Comparison of ENCODE assay signal across 1 cellular context in the genomic region with DNA sequence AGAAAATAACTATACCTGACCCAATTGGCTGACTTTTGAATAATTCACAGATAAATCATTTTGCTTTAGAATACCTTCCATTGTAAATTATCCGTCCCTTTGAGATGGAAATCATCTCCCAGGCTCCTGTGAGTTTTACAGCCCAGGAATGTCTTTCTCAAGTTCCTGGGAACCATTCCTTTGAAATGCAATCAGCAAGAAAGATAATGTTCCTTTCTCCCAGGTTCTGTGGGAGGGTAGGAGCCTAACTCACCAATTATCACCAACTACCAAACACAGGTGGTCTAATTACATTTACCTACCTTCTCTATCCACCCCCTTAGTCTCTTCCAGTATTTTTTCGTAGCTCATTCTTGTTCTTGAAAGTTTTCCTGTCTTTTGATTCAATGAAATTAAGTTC.
TF ChIP-seq lines count a peak whose summit lies in the region.

No MANE protein-coding gene starts in this region.

TF ChIP-seq in WTC11, 78 proteins besides CTCF, POLR2A, EP300 and RAD21 (continued from another document):
- TF ChIP-seq, protein P1, sequence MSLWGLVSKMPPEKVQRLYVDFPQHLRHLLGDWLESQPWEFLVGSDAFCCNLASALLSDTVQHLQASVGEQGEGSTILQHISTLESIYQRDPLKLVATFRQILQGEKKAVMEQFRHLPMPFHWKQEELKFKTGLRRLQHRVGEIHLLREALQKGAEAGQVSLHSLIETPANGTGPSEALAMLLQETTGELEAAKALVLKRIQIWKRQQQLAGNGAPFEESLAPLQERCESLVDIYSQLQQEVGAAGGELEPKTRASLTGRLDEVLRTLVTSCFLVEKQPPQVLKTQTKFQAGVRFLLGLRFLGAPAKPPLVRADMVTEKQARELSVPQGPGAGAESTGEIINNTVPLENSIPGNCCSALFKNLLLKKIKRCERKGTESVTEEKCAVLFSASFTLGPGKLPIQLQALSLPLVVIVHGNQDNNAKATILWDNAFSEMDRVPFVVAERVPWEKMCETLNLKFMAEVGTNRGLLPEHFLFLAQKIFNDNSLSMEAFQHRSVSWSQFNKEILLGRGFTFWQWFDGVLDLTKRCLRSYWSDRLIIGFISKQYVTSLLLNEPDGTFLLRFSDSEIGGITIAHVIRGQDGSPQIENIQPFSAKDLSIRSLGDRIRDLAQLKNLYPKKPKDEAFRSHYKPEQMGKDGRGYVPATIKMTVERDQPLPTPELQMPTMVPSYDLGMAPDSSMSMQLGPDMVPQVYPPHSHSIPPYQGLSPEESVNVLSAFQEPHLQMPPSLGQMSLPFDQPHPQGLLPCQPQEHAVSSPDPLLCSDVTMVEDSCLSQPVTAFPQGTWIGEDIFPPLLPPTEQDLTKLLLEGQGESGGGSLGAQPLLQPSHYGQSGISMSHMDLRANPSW (CRISPR knock-in tag; conservative IDR thresholded peaks at IDR 0.05; ENCODE audit: low read depth) = no peak
- TF ChIP-seq ZNF219 (CRISPR knock-in tag; IDR thresholded peaks at IDR 0.05; ENCODE audit: borderline replicate concordance) (no peak), ZNF396 (CRISPR knock-in tag; IDR thresholded peaks at IDR 0.05; ENCODE audit: borderline replicate concordance) (no peak), CREB1 (CRISPR knock-in tag; IDR thresholded peaks at IDR 0.05) (no peak), ZNF232 (CRISPR knock-in tag; IDR thresholded peaks at IDR 0.05) (no peak)
